In the genomic region with DNA sequence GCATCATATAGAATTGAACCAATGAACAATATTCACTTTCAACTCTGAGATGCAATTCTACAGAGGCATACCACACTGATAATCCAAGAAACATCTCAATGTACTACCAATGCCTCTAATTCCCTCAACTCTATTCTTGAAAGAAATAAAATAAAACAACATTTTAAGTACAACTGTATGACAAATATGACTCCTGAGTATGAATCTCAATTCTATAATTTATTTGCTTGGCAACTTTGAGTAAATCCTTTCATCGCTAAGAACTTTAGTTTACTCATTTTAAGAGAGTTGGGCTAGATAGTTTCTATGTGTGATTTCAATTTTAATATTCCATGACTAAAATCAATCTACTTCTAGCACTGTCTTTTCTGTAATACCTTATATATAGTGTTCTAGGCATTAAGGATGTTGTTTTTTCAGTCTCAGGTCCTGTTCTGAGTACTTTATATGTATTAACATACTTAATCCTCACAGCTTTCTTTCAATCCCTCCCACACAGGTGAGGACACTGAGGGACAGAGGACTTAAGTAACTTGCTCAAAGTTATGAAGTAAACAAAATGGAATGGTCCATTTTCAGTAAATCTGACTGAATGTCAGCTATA, we compare ENCODE assay signal across 18 cellular contexts.
"Had no signal": no experiment of that assay in that cellular context is flagged by ENCODE, and none has a peak within 500 bp of the region (broad histone marks: within the 10 kb centered on the region; RNA-seq: fewer than 3 reads in every experiment).

No MANE protein-coding gene starts in this region.

- ATAC-seq: effector memory CD8-positive, alpha-beta T cell; left ventricle myocardium superior; lower lobe of right lung; naive thymus-derived CD8-positive, alpha-beta T cell; sciatic nerve had no signal

- H3K4me3 Mint-ChIP-seq: effector memory CD8-positive, alpha-beta T cell; immature natural killer cell; naive thymus-derived CD8-positive, alpha-beta T cell; nephron progenitor cell had no signal

- H3K27ac Mint-ChIP-seq: effector memory CD8-positive, alpha-beta T cell; immature natural killer cell; nephron progenitor cell had no signal

- H3K27me3 Mint-ChIP-seq: effector memory CD8-positive, alpha-beta T cell; naive thymus-derived CD8-positive, alpha-beta T cell had no signal

- H3K4me1 Mint-ChIP-seq: nephron progenitor cell had no signal

- DNase-seq: cortex of kidney; effector memory CD8-positive, alpha-beta T cell; erythroblast; esophagus squamous epithelium; hypothalamus; immature natural killer cell; left ventricle myocardium superior; lower lobe of right lung; naive thymus-derived CD8-positive, alpha-beta T cell; nephron progenitor cell; nucleus accumbens; stimulated activated CD4-positive, alpha-beta T cell treated with anti-CD3 and anti-CD28 coated beads, Interleukin-12 subunit alpha, Interleukin-12 subunit beta, amount 100 ng/mL, for 4 hours; stimulated activated CD4-positive, alpha-beta T cell treated with anti-CD3 and anti-CD28 coated beads, Interleukin-1b, Interleukin-23, amount 100 ng/mL, for 48 hours; stimulated activated CD4-positive, alpha-beta T cell treated with anti-CD3 and anti-CD28 coated beads, Interleukin-4, amount 100 ng/mL, for 1 hour; stimulated activated CD8-positive, alpha-beta memory T cell treated with anti-CD3 and anti-CD28 coated beads, Interleukin-4, amount 100 ng/mL, for 48 hours; stimulated activated naive CD4-positive, alpha-beta T cell treated with Interleukin-2 at 50 U/mL for 16 hours; upper lobe of left lung had no signal

- H3K9me3 Mint-ChIP-seq: effector memory CD8-positive, alpha-beta T cell; immature natural killer cell; naive thymus-derived CD8-positive, alpha-beta T cell; nephron progenitor cell had no signal
